18 cellular contexts compared by ENCODE assay signal in genomic region chr1:57079454-57080157, GRCh38.
DNase-seq lines count a peak whose midpoint lies in the region; TF ChIP-seq lines count a peak whose summit lies in the region.
"Had no signal": no experiment of that assay in that cellular context is flagged by ENCODE, and none has a peak within 500 bp of the region (broad histone marks: within the 10 kb centered on the region; RNA-seq: fewer than 3 reads in every experiment).

No MANE protein-coding gene starts in this region.

- H3K9ac ChIP-seq in neural progenitor cell, result no peak overlapping the region
- H3K9ac ChIP-seq: parathyroid adenoma had no signal

- no peaks in the 10 kb centered on the region for H3K79me2 ChIP-seq in neural progenitor cell (ENCODE audit: low read depth)
- H3K79me2 ChIP-seq: parathyroid adenoma had no signal

- peaks cover 7% of the 10 kb centered on the region for H3K4me1 Mint-ChIP-seq in neural progenitor cell
- H3K4me1 Mint-ChIP-seq: activated CD4-positive, alpha-beta memory T cell treated with anti-CD3 and anti-CD28 coated beads, Interleukin-2, amount 10 ng/mL, durations not matched to agents 7 days and 5 days; memory B cell had no signal

- H3K4me3 ChIP-seq in LNCaP clone FGC (ENCODE audit: low read depth, low read length), result no peak overlapping the region
- H3K4me3 ChIP-seq in choroid plexus epithelial cell (ENCODE audit: low read depth, low read length), result no peak overlapping the region
- H3K4me3 ChIP-seq in neural progenitor cell, result no peak overlapping the region
- H3K4me3 ChIP-seq: colonic mucosa had no signal

- no peaks in the 10 kb centered on the region for H3K27me3 ChIP-seq in neural progenitor cell
- H3K27me3 ChIP-seq: colonic mucosa had no signal

- TF ChIP-seq CTCF in LNCaP clone FGC (IDR thresholded peaks at IDR 0.05; ENCODE audit: control insufficient read depth, extremely low read depth, insufficient read depth), result peak; percentile 38
- peak; percentile 28 for TF ChIP-seq CTCF in choroid plexus epithelial cell (conservative IDR thresholded peaks at IDR 0.05; ENCODE audit: low read depth, low read length)
- peak; percentile 45 for TF ChIP-seq CTCF in neural progenitor cell (IDR thresholded peaks at IDR 0.05)

- no peak overlapping the region for H3K27ac ChIP-seq in neural progenitor cell
- H3K27ac ChIP-seq: colonic mucosa, parathyroid adenoma had no signal

- H3F3A ChIP-seq in neural progenitor cell (ENCODE audit: low read depth), result no peaks in the 10 kb centered on the region

- no peaks in the 10 kb centered on the region for H3K36me3 Mint-ChIP-seq in neural progenitor cell
- H3K36me3 Mint-ChIP-seq: memory B cell had no signal

- no peak overlapping the region for H2AFZ ChIP-seq in neural progenitor cell (replicated peaks)
- H2AFZ ChIP-seq: parathyroid adenoma had no signal

- no peak overlapping the region for H3K4me3 Mint-ChIP-seq in neural progenitor cell
- H3K4me3 Mint-ChIP-seq: activated CD4-positive, alpha-beta memory T cell treated with anti-CD3 and anti-CD28 coated beads, Interleukin-2, amount 10 ng/mL, durations not matched to agents 7 days and 5 days; memory B cell; stimulated activated naive CD8-positive, alpha-beta T cell treated with anti-CD3 and anti-CD28 coated beads, Interleukin-15, Interleukin-2, amounts not matched to agents 100 ng/mL and 50 ng/mL, for 24 hours had no signal

- no peak overlapping the region for H3K4me2 ChIP-seq in neural progenitor cell

- peak; percentile 15 for DNase-seq in DMS 273 (lab: John Stamatoyannopoulos, UW; ENCODE audit: unreplicated experiment)
- no peak for DNase-seq in DMS 273 treated with DMSO at 0.1 percent for 48 hours (lab: John Stamatoyannopoulos, UW)
- DNase-seq in LNCaP clone FGC (ENCODE audit: low read depth), result no peak
- DNase-seq in choroid plexus epithelial cell (ENCODE audit: low read depth), result no peak
- no peak for DNase-seq in neural progenitor cell (ENCODE audit: low spot score)
- no peak for DNase-seq in NOMO-1 treated with dmso at 0.1 percent for 144 hours (lab: John Stamatoyannopoulos, UW; ENCODE audit: unreplicated experiment)
- no peak for DNase-seq in AG20443 (ENCODE audit: low spot score)
- DNase-seq in KG1 (lab: John Stamatoyannopoulos, UW), result no peak
- DNase-seq: activated CD4-positive, alpha-beta memory T cell treated with anti-CD3 and anti-CD28 coated beads, Interleukin-2, amount 10 ng/mL, durations not matched to agents 7 days and 5 days; activated naive CD4-positive, alpha-beta T cell treated with anti-CD3 and anti-CD28 coated beads, Interleukin-2, amount 50 U/mL, for 16 hours; colonic mucosa; DMS153; NCI-H1105 treated with DMSO at 0.1 percent for 48 hours; NCI-H69; SW 1271 had no signal

- H3K36me3 ChIP-seq in neural progenitor cell, result no peaks in the 10 kb centered on the region
- H3K36me3 ChIP-seq: colonic mucosa had no signal

- no peaks in the 10 kb centered on the region for H3K9me3 Mint-ChIP-seq in neural progenitor cell
- H3K9me3 Mint-ChIP-seq: activated CD4-positive, alpha-beta memory T cell treated with anti-CD3 and anti-CD28 coated beads, Interleukin-2, amount 10 ng/mL, durations not matched to agents 7 days and 5 days; memory B cell; stimulated activated naive CD8-positive, alpha-beta T cell treated with anti-CD3 and anti-CD28 coated beads, Interleukin-15, Interleukin-2, amounts not matched to agents 100 ng/mL and 50 ng/mL, for 24 hours had no signal

- H3K27me3 Mint-ChIP-seq in neural progenitor cell (ENCODE audit: insufficient read depth, low read depth), result peaks cover 2% of the 10 kb centered on the region
- H3K27me3 Mint-ChIP-seq: activated CD4-positive, alpha-beta memory T cell treated with anti-CD3 and anti-CD28 coated beads, Interleukin-2, amount 10 ng/mL, durations not matched to agents 7 days and 5 days; memory B cell had no signal

- H3K27ac Mint-ChIP-seq in neural progenitor cell, result no peak overlapping the region
- H3K27ac Mint-ChIP-seq: activated CD4-positive, alpha-beta memory T cell treated with anti-CD3 and anti-CD28 coated beads, Interleukin-2, amount 10 ng/mL, durations not matched to agents 7 days and 5 days; memory B cell; stimulated activated naive CD8-positive, alpha-beta T cell treated with anti-CD3 and anti-CD28 coated beads, Interleukin-15, Interleukin-2, amounts not matched to agents 100 ng/mL and 50 ng/mL, for 24 hours had no signal

- no peaks in the 10 kb centered on the region for H3K9me3 ChIP-seq in neural progenitor cell (ENCODE audit: low read depth)
- H3K9me3 ChIP-seq: colonic mucosa had no signal

- no peaks in the 10 kb centered on the region for H4K20me1 ChIP-seq in neural progenitor cell (ENCODE audit: low read depth)

- H3K4me1 ChIP-seq in neural progenitor cell, result peaks cover 8% of the 10 kb centered on the region
- H3K4me1 ChIP-seq: colonic mucosa, parathyroid adenoma had no signal
